Comparison of ENCODE assay signal across 8 cellular contexts in genomic region chr2:105329197-105329554, GRCh38. TPM values are rescaled to one million over a fixed set of nuclear protein-coding genes. Genes with fewer than 3 reads are reported as not detected.
DNase-seq lines count a peak whose midpoint lies in the region; ATAC-seq and TF ChIP-seq lines count a peak whose summit lies in the region.

No MANE protein-coding gene starts in this region.

- WGBS in thyroid gland, 2 donors = 0 to 1% methylated on average over 8 of the region's 17 CpGs

- peak overlapping the region; percentile 96 for H3K9ac ChIP-seq in OCI-LY1 (ENCODE audit: low read length)

- H3K36me3 Mint-ChIP-seq in central memory CD8-positive, alpha-beta T cell (ENCODE audit: insufficient read depth) = peaks cover 14% of the 10 kb centered on the region
- peaks cover 1% of the 10 kb centered on the region for H3K36me3 Mint-ChIP-seq in memory B cell

- peaks cover 34% of the 10 kb centered on the region for H3K4me1 Mint-ChIP-seq in central memory CD8-positive, alpha-beta T cell
- peaks cover 31% of the 10 kb centered on the region for H3K4me1 Mint-ChIP-seq in memory B cell

- no peaks in the 10 kb centered on the region for H3K27me3 Mint-ChIP-seq in central memory CD8-positive, alpha-beta T cell
- H3K27me3 Mint-ChIP-seq in memory B cell = no peaks in the 10 kb centered on the region

- TF ChIP-seq POLR2A in thyroid gland (IDR thresholded peaks at IDR 0.05) = no peak

- H3K79me2 ChIP-seq in OCI-LY1 (ENCODE audit: insufficient read depth, low read length) = peaks cover 49% of the 10 kb centered on the region

- DNase-seq in Right ventricle myocardium inferior (ENCODE audit: missing footprints) = no peak
- DNase-seq in cardiac septum (ENCODE audit: low spot score) = no peak
- DNase-seq in central memory CD8-positive, alpha-beta T cell (ENCODE audit: low spot score in 2 of 2) = no peak
- DNase-seq in memory B cell (ENCODE audit: low spot score in 2 of 2) = peak in 1 of 2 donors; percentile 22
- DNase-seq in thyroid gland = peak; percentile 26 to 29
- DNase-seq in NCI-H2227 (lab: John Stamatoyannopoulos, UW; ENCODE audit: unreplicated experiment) = no peak
- DNase-seq in pons (ENCODE audit: low spot score) = no peak

- no peaks in the 10 kb centered on the region for H4K20me1 ChIP-seq in OCI-LY1 (ENCODE audit: insufficient read depth, low read length)

- peaks cover 34% of the 10 kb centered on the region for H3K4me1 ChIP-seq in OCI-LY1 (ENCODE audit: insufficient read depth, low read length, severe bottlenecking)
- H3K4me1 ChIP-seq in thyroid gland = peaks cover 15 to 19% of the 10 kb centered on the region in 2 donors

- H3K36me3 ChIP-seq in OCI-LY1 (ENCODE audit: insufficient read depth, low read length) (peaks cover 19% of the 10 kb centered on the region), thyroid gland (peaks cover 0 to under 1% of the 10 kb centered on the region in 2 donors)

- H3K9me3 ChIP-seq in OCI-LY1 (ENCODE audit: low read length) (no peaks in the 10 kb centered on the region), thyroid gland (no peaks in the 10 kb centered on the region)

- intact Hi-C loops in Right ventricle myocardium inferior (cut with DNase I) (no loop called here), cardiac septum (cut with DNase I) (no loop called here), thyroid gland (cut with DNase I) (no loop called here)

- H3K4me3 ChIP-seq in OCI-LY1 (ENCODE audit: low read depth, low read length, poor library complexity, severe bottlenecking) = peak overlapping the region; percentile 99
- H3K4me3 ChIP-seq in thyroid gland (replicated peaks in 1 of 3) = peak overlapping the region; percentile 3 to 52 (median 45)

- no peaks in the 10 kb centered on the region for H3K9me3 Mint-ChIP-seq in central memory CD8-positive, alpha-beta T cell
- H3K9me3 Mint-ChIP-seq in memory B cell = no peaks in the 10 kb centered on the region

- peak overlapping the region; percentile 82 for H3K4me2 ChIP-seq in OCI-LY1 (ENCODE audit: low read length)

- peak overlapping the region; percentile 73 for H3K27ac Mint-ChIP-seq in central memory CD8-positive, alpha-beta T cell (ENCODE audit: low read depth)
- H3K27ac Mint-ChIP-seq in memory B cell = peak overlapping the region; percentile 79

- no peak overlapping the region for H2AFZ ChIP-seq in OCI-LY1 (ENCODE audit: low read length)

- H3K9me2 ChIP-seq in OCI-LY1 (ENCODE audit: low read depth, low read length) = no peaks in the 10 kb centered on the region

- H3F3A ChIP-seq in OCI-LY1 (ENCODE audit: insufficient read depth, low read length) = 0 out of 2 replicates have a peak, but pooled peaks cover 4% of the 10 kb centered on the region

- TF ChIP-seq CTCF in OCI-LY1 (IDR thresholded peaks at IDR 0.05; ENCODE audit: low read length) = no peak
- no peak for TF ChIP-seq CTCF in thyroid gland (IDR thresholded peaks at IDR 0.05)

- H3K27ac ChIP-seq in OCI-LY1 (ENCODE audit: low read depth, low read length, poor library complexity, severe bottlenecking) = peak overlapping the region; percentile 70
- H3K27ac ChIP-seq in thyroid gland = peak overlapping the region; percentile 71 to 79 (median 76)

- H3K4me3 Mint-ChIP-seq in central memory CD8-positive, alpha-beta T cell = peak overlapping the region; percentile 79
- peak overlapping the region; percentile 87 for H3K4me3 Mint-ChIP-seq in memory B cell

- ATAC-seq in Right ventricle myocardium inferior = peak; percentile 3
- peak; percentile 22 for ATAC-seq in central memory CD8-positive, alpha-beta T cell (replicated peaks; ENCODE audit: extremely low read depth, poor library complexity, severe bottlenecking)
- ATAC-seq in memory B cell (ENCODE audit: low read depth) = peak; percentile 34

- H3K27me3 ChIP-seq in OCI-LY1 (ENCODE audit: insufficient read depth, low read length) = no peaks in the 10 kb centered on the region
- no peaks in the 10 kb centered on the region for H3K27me3 ChIP-seq in thyroid gland

RNA-seq across cellular contexts. Expression of gene TGFBRAP1, which starts 0.4 kb away (rescaled TPM):
- total RNA-seq in Right ventricle myocardium inferior (10.3 TPM), cardiac septum (9.8 TPM), thyroid gland (10 to 100 TPM; 35.4 to 53.2 (median 40.1) TPM)

RNA-seq across cellular contexts. Expression of gene C2orf49, which starts 8.2 kb away (rescaled TPM):
- 16.7 TPM for total RNA-seq in Right ventricle myocardium inferior
- total RNA-seq in cardiac septum = 20.2 TPM
- 10 to 100 TPM; 16.6 to 41.1 (median 22.1) TPM for total RNA-seq in thyroid gland

Comparison
In these comparisons a context has a peak if more than half of its experiments do, and no peak if none do; other contexts are left out.
1. DNase-seq: peak in thyroid gland (2 of 2); none in Right ventricle myocardium inferior (single experiment), cardiac septum (single experiment), central memory CD8-positive, alpha-beta T cell (0 of 2), NCI-H2227 (single experiment) and pons (single experiment).
2. Peak in every context shown above with its lines, with median percentiles within 50 percentile points of each other: ATAC-seq.